ENCODE assay signal across 1 cellular context in the genomic region with DNA sequence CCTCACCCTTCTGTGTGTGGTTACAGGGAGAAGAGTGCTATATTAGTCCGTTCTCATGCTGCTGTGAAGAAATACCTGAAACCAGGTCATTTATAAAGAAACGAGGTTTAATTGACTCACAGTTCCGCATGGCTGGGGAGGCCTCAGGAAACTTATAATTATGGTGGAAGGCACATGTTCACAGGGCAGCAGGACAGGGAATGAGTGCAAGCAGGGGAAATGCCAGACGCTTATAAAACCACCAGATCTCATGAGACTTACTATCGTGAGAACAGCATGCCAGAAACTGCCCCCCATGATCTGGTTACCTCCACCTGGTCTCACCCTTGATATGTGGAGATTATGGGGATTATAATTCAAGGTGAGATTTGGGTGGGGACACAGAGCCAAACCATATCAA.
TF ChIP-seq lines count a peak whose summit lies in the region.

No MANE protein-coding gene starts in this region.

TF ChIP-seq in HEK293T, 16 proteins besides CTCF, POLR2A, EP300 and RAD21:
- peak; percentile 19; the same call in 1 of the 2 replicates for TF ChIP-seq L3MBTL2 (conservative IDR thresholded peaks at IDR 0.05)
